19 cellular contexts compared by ENCODE assay signal in the genomic region with DNA sequence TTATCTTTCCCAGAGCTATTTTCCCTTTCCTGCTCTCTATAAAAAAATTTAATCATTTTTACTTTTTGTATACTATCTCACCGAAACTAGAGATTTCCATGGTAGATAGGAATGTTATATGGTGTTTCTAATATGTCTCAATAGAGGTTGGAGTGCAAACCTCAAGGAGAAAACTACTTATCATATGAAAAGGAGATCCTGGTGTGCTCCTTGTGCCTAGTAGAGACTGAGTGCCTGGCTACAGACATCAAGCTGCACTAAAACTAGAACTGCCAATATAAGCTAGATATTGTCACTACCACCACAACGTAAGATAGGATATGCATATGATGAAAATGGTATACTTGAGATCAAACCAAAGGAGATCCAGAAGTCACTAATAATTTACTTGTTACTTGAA.
DNase-seq lines count a peak whose midpoint lies in the region; ATAC-seq and TF ChIP-seq lines count a peak whose summit lies in the region.
"Had no signal": no experiment of that assay in that cellular context is flagged by ENCODE, and none has a peak within 500 bp of the region (broad histone marks: within the 10 kb centered on the region; RNA-seq: fewer than 3 reads in every experiment).

No MANE protein-coding gene starts in this region.

- no peaks in the 10 kb centered on the region for H3K27me3 Mint-ChIP-seq in T-helper 17 cell

- no peak overlapping the region for H3K4me3 Mint-ChIP-seq in T-helper 17 cell
- H3K4me3 Mint-ChIP-seq: CD8-positive, alpha-beta T cell; H9 had no signal

- TF ChIP-seq POLR2A in NB4 (IDR thresholded peaks at IDR 0.05; ENCODE audit: extremely low read depth, insufficient read length) = no peak

- no peaks in the 10 kb centered on the region for H3K36me3 Mint-ChIP-seq in T-helper 17 cell (ENCODE audit: low read depth)
- H3K36me3 Mint-ChIP-seq: CD8-positive, alpha-beta T cell had no signal

- WGBS in smooth muscle cell (ENCODE audit: low lambda C conversion rate) = 91% methylated on average over 2 of the region's 2 CpGs

- H3K9ac ChIP-seq in DND-41 (ENCODE audit: low read depth, low read length) (no peak overlapping the region), smooth muscle cell (ENCODE audit: low read depth) (no peak overlapping the region)
- H3K9ac ChIP-seq: BLaER1 had no signal

- H3K79me2 ChIP-seq in DND-41 (ENCODE audit: insufficient read depth, low read length) (no peaks in the 10 kb centered on the region), smooth muscle cell (ENCODE audit: low read depth) (no peaks in the 10 kb centered on the region)

- no peak for DNase-seq in DND-41
- DNase-seq in NB4 (ENCODE audit: low read depth) = peak; percentile 6
- DNase-seq in choroid plexus epithelial cell (ENCODE audit: low read depth) = peak; percentile 61
- no peak for DNase-seq in smooth muscle cell (lab: John Stamatoyannopoulos, UW; ENCODE audit: unreplicated experiment)
- no peak for DNase-seq in T-helper 17 cell
- DNase-seq in DMS79 treated with DMSO at 0.1 percent for 48 hours (lab: John Stamatoyannopoulos, UW) = no peak
- DNase-seq: CD8-positive, alpha-beta T cell; H9; KG1; NCI-H1105; NCI-H2029 treated with DMSO at 0.1 percent for 48 hours; NCI-H524 treated with DMSO at 0.1 percent for 48 hours; NCI-H82 had no signal

- TF ChIP-seq CTCF in DND-41 (IDR thresholded peaks at IDR 0.05; ENCODE audit: borderline replicate concordance, extremely low read depth, low read length, poor library complexity, severe bottlenecking) (no peak), NB4 (IDR thresholded peaks at IDR 0.05; ENCODE audit: low read depth, low read length) (no peak), choroid plexus epithelial cell (conservative IDR thresholded peaks at IDR 0.05; ENCODE audit: low read depth, low read length) (no peak), smooth muscle cell (IDR thresholded peaks at IDR 0.05; ENCODE audit: borderline replicate concordance, insufficient read depth, poor library complexity, severe bottlenecking) (no peak)

- H2AFZ ChIP-seq in DND-41 (ENCODE audit: low read depth, low read length) = no peak overlapping the region
- no peak overlapping the region for H2AFZ ChIP-seq in smooth muscle cell (ENCODE audit: low read depth)

- H3K4me3 ChIP-seq in DND-41 (ENCODE audit: low read depth in 1 of 2, low read length in 2 of 2) (no peak overlapping the region), NB4 (ENCODE audit: low read depth, low read length) (no peak overlapping the region), choroid plexus epithelial cell (ENCODE audit: low read depth, low read length) (no peak overlapping the region), smooth muscle cell (no peak overlapping the region)
- H3K4me3 ChIP-seq: A549, BLaER1, SJSA1 had no signal

- no peaks in the 10 kb centered on the region for H3K9me3 ChIP-seq in DND-41 (ENCODE audit: insufficient read depth, low read length, severe bottlenecking)
- no peaks in the 10 kb centered on the region for H3K9me3 ChIP-seq in smooth muscle cell (replicated peaks; ENCODE audit: low read depth)
- H3K9me3 ChIP-seq in T-helper 17 cell (ENCODE audit: control insufficient read depth, low read length, poor library complexity, severe bottlenecking) = no peaks in the 10 kb centered on the region
- H3K9me3 ChIP-seq: A549, BLaER1, SJSA1 had no signal

- H4K20me1 ChIP-seq in DND-41 (ENCODE audit: insufficient read depth, low read length) (no peaks in the 10 kb centered on the region), smooth muscle cell (ENCODE audit: low read depth) (no peaks in the 10 kb centered on the region)
- H4K20me1 ChIP-seq: BLaER1 had no signal

- H3K36me3 ChIP-seq in DND-41 (ENCODE audit: insufficient read depth, low read length) = no peaks in the 10 kb centered on the region
- no peaks in the 10 kb centered on the region for H3K36me3 ChIP-seq in smooth muscle cell (ENCODE audit: low read depth)
- H3K36me3 ChIP-seq: BLaER1, SJSA1 had no signal

- no peak overlapping the region for H3K27ac ChIP-seq in DND-41 (ENCODE audit: low read length)
- peak overlapping the region; percentile 6 for H3K27ac ChIP-seq in smooth muscle cell (ENCODE audit: low read depth)
- H3K27ac ChIP-seq: A549, BLaER1, SJSA1 had no signal

- H3K27me3 ChIP-seq in DND-41 (ENCODE audit: insufficient read depth, low read length, poor library complexity) = no peaks in the 10 kb centered on the region
- H3K27me3 ChIP-seq in smooth muscle cell (ENCODE audit: low read depth) = no peaks in the 10 kb centered on the region
- H3K27me3 ChIP-seq: BLaER1, SJSA1 had no signal

- H3F3A ChIP-seq in smooth muscle cell (ENCODE audit: low read depth) = no peaks in the 10 kb centered on the region

- H3K4me1 ChIP-seq in DND-41 (ENCODE audit: insufficient read depth, low read length) = peaks cover 8% of the 10 kb centered on the region
- no peaks in the 10 kb centered on the region for H3K4me1 ChIP-seq in smooth muscle cell (ENCODE audit: low read depth)
- H3K4me1 ChIP-seq: A549, BLaER1, SJSA1 had no signal

- H3K4me2 ChIP-seq in DND-41 (ENCODE audit: insufficient read depth, low read length) = no peak overlapping the region
- no peak overlapping the region for H3K4me2 ChIP-seq in smooth muscle cell
- H3K4me2 ChIP-seq: A549, BLaER1 had no signal

- no peak overlapping the region for H3K27ac Mint-ChIP-seq in T-helper 17 cell
- H3K27ac Mint-ChIP-seq: CD8-positive, alpha-beta T cell had no signal

- ATAC-seq in DND-41 (ENCODE audit: insufficient read depth, low read depth) (0 out of 3 replicates have a peak, but pooled peaks have one; percentile 14), GM18520 (IDR thresholded peaks at IDR 0.05; ENCODE audit: unreplicated experiment) (no peak), T-helper 17 cell (no peak)
- ATAC-seq: A549; CD8-positive, alpha-beta T cell; HepG2; Right ventricle myocardium inferior had no signal

- H3K4me1 Mint-ChIP-seq in T-helper 17 cell = no peaks in the 10 kb centered on the region

Comparison
In these comparisons a context has a peak if more than half of its experiments do, and no peak if none do; other contexts are left out.
1. DNase-seq: peak in NB4 (single experiment) and choroid plexus epithelial cell (single experiment); none in DND-41 (single experiment), smooth muscle cell (single experiment), T-helper 17 cell (0 of 3) and DMS79 treated with DMSO at 0.1 percent for 48 hours (single experiment).